Comparison of ENCODE assay signal across 30 cellular contexts in genomic region chr17:21394265-21394664, GRCh38. TPM values are rescaled to one million over a fixed set of nuclear protein-coding genes. Genes with fewer than 3 reads are reported as not detected.
DNase-seq lines count a peak whose midpoint lies in the region; ATAC-seq, FAIRE-seq and TF ChIP-seq lines count a peak whose summit lies in the region.
"Had no signal": no experiment of that assay in that cellular context is flagged by ENCODE, and none has a peak within 500 bp of the region (broad histone marks: within the 10 kb centered on the region; RNA-seq: fewer than 3 reads in every experiment).

No MANE protein-coding gene starts in this region.

- H3K27me3 ChIP-seq in bronchial epithelial cell (ENCODE audit: control insufficient read depth, insufficient read depth, low read length) = peaks cover 6% of the 10 kb centered on the region
- H3K27me3 ChIP-seq: BLaER1 treated with 17β-estradiol and CSF1 and Interleukin-3, amounts not matched to agents 10 nM and 100 nM; dorsolateral prefrontal cortex; gastroesophageal sphincter; ovary; sigmoid colon had no signal

- TF ChIP-seq CTCF in bronchial epithelial cell (IDR thresholded peaks at IDR 0.05; ENCODE audit: insufficient read depth, low read length, severe bottlenecking) = no peak

- no peak overlapping the region for H3K4me3 ChIP-seq in bronchial epithelial cell (ENCODE audit: low read depth, low read length)
- H3K4me3 ChIP-seq: BLaER1 treated with 17β-estradiol and CSF1 and Interleukin-3, amounts not matched to agents 10 nM and 100 nM; dorsolateral prefrontal cortex; gastroesophageal sphincter; GM12878; GM23338; ovary; sigmoid colon had no signal

- ATAC-seq in GM21723 (IDR thresholded peaks at IDR 0.05; ENCODE audit: unreplicated experiment) = no peak
- ATAC-seq: activated naive CD8-positive, alpha-beta T cell treated with anti-CD3 and anti-CD28 coated beads, Interleukin-2, amount 50 U/mL, for 24 hours; gastroesophageal sphincter; GM12878; GM23338; left cardiac atrium; naive thymus-derived CD4-positive, alpha-beta T cell had no signal

- FAIRE-seq in bronchial epithelial cell (lab: Jason Lieb, UNC) = no peak
- FAIRE-seq: GM12878, urothelium cell line had no signal

- DNase-seq in SIG-M5 treated with dmso at 0.1 percent for 504 hours (lab: John Stamatoyannopoulos, UW; ENCODE audit: unreplicated experiment) (peak; percentile 27), SIG-M5 (lab: John Stamatoyannopoulos, UW) (no peak), M059J (ENCODE audit: low read depth) (peak; percentile 20), bronchial epithelial cell (ENCODE audit: low read depth) (peak; percentile 90), renal cortical epithelial cell (ENCODE audit: low read depth) (peak; percentile 28), kidney glomerular epithelial cell (lab: John Stamatoyannopoulos, UW) (no peak), SW 1271 (lab: John Stamatoyannopoulos, UW) (no peak)
- DNase-seq: 8988T; activated CD4-positive, alpha-beta T cell treated with anti-CD3 and anti-CD28 coated beads, Interleukin-2, amount 10 ng/mL, durations not matched to agents 7 days and 5 days; activated CD8-positive, alpha-beta memory T cell treated with anti-CD3 and anti-CD28 coated beads, Interleukin-2, amount 50 U/mL, for 4 hours; activated naive CD8-positive, alpha-beta T cell treated with anti-CD3 and anti-CD28 coated beads, Interleukin-2, amount 50 U/mL, for 24 hours; caudate nucleus; dorsolateral prefrontal cortex; left cardiac atrium; mesendoderm; naive thymus-derived CD4-positive, alpha-beta T cell; NCI-H2107; NCI-H526; ovary; SHP77 treated with DMSO at 0.1 percent for 48 hours; sigmoid colon had no signal

- H3K36me3 ChIP-seq in bronchial epithelial cell (ENCODE audit: control insufficient read depth, insufficient read depth, low read length) = no peaks in the 10 kb centered on the region
- H3K36me3 ChIP-seq: gastroesophageal sphincter, ovary, sigmoid colon had no signal

RNA-seq across cellular contexts. Expression of gene KCNJ12, which starts 18.1 kb away (rescaled TPM):
- total RNA-seq in M059J (2014; rRNA removed; shearing (Covaris generic)) = 0.17 and 0.22 TPM in 2 replicates
- under 0.01 and 0.13 TPM in 2 replicates for total RNA-seq in bronchial epithelial cell
- 6.7 and 8.5 TPM in 2 replicates for total RNA-seq in renal cortical epithelial cell
- total RNA-seq: activated CD4-positive, alpha-beta T cell treated with anti-CD3 and anti-CD28 coated beads, Interleukin-2, amount 10 ng/mL, durations not matched to agents 7 days and 5 days; activated T-helper 2 cell treated with anti-CD3 and anti-CD28 coated beads, Interferon-gamma antibody, Interleukin-2, Interleukin-4, amounts not matched to agents 10 μg/mL and 5 μg/mL and 100 μg/mL, durations not matched to agents 14 hours and 24 hours and 36 hours; HT-29; T-helper 1 cell treated with Interleukin-12 subunit alpha and Interleukin-12 subunit beta and Interleukin-4 antibody, amounts not matched to agents 30 ng/mL and 1 ng/mL, for 36 hours had no signal

Comparison
In these comparisons a context has a peak if more than half of its experiments do, and no peak if none do; other contexts are left out.
1. DNase-seq: peak in SIG-M5 treated with dmso at 0.1 percent for 504 hours (single experiment), M059J (single experiment), bronchial epithelial cell (single experiment) and renal cortical epithelial cell (single experiment); none in SIG-M5 (single experiment), kidney glomerular epithelial cell (single experiment) and SW 1271 (0 of 2).